1 cellular context compared by ENCODE assay signal in the genomic region with DNA sequence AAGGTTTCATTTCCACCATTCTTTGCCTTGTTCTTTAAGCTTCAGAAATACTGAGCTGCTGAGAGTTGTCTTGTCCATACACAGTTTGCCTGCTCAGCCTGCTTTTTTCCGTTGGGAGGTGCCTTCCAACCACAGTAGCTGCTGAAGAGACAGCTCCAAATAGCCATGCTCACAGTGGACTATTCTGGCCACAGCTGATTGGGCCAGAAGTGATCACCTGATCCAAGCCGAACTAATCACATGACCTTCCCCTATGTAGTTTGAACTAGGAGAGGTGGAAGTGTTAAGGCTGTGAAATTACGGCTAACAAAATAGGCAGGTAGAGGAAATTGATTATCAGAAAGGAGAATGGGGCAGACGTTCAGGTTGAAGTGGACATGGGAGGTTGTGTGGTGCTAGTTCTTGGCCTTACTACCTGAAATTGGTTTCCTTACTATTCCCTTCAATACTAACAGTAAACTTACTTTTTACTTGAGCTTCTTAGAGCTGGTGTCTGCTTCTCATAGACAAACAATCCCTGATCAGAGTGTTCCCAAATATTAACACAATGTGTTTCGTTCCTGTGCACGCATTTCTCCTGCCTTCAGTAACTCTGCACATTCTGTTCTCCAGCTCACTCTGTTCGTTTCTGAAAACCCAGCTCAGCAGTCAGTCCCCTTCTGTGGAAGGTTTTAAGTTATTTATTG.
TF ChIP-seq lines count a peak whose summit lies in the region.

No MANE protein-coding gene starts in this region.

TF ChIP-seq in K562, 482 proteins besides CTCF, POLR2A, EP300 and RAD21:
- TF ChIP-seq, protein P1, sequence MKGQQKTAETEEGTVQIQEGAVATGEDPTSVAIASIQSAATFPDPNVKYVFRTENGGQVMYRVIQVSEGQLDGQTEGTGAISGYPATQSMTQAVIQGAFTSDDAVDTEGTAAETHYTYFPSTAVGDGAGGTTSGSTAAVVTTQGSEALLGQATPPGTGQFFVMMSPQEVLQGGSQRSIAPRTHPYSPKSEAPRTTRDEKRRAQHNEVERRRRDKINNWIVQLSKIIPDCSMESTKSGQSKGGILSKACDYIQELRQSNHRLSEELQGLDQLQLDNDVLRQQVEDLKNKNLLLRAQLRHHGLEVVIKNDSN (CRISPR knock-in tag; IDR thresholded peaks at IDR 0.05): peak; percentile 26; the same call in 1 of the 2 replicates
- TF ChIP-seq MCM3 (IDR thresholded peaks at IDR 0.05): no peak
- 0 out of 2 replicates have a peak, but pooled peaks have one; percentile 13 for TF ChIP-seq CBFA2T2 (conservative IDR thresholded peaks at IDR 0.05)
- no peak for TF ChIP-seq RNF2 (IDR thresholded peaks at IDR 0.05)
- TF ChIP-seq USF2 (CRISPR knock-in tag; IDR thresholded peaks at IDR 0.05): peak; percentile 69
- TF ChIP-seq, protein P2, sequence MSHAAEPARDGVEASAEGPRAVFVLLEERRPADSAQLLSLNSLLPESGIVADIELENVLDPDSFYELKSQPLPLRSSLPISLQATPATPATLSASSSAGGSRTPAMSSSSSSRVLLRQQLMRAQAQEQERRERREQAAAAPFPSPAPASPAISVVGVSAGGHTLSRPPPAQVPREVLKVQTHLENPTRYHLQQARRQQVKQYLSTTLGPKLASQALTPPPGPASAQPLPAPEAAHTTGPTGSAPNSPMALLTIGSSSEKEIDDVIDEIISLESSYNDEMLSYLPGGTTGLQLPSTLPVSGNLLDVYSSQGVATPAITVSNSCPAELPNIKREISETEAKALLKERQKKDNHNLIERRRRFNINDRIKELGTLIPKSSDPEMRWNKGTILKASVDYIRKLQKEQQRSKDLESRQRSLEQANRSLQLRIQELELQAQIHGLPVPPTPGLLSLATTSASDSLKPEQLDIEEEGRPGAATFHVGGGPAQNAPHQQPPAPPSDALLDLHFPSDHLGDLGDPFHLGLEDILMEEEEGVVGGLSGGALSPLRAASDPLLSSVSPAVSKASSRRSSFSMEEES (CRISPR knock-in tag; IDR thresholded peaks at IDR 0.05): peak; percentile 76
- peak; percentile 81 for TF ChIP-seq RAD51 (IDR thresholded peaks at IDR 0.05; ENCODE audit: borderline replicate concordance, low read depth)
